In genomic region chr3:128845119-128845518, GRCh38 we compare ENCODE assay signal across 8 cellular contexts. TPM values are rescaled to one million over a fixed set of nuclear protein-coding genes. Genes with fewer than 3 reads are reported as not detected.
DNase-seq lines count a peak whose midpoint lies in the region; ATAC-seq and TF ChIP-seq lines count a peak whose summit lies in the region.

No MANE protein-coding gene starts in this region.

- H3K27me3 ChIP-seq in BLaER1 treated with 17β-estradiol and CSF1 and Interleukin-3, amounts not matched to agents 10 nM and 100 nM = no peaks in the 10 kb centered on the region
- H3K27me3 ChIP-seq in WERI-Rb-1 (ENCODE audit: insufficient read depth, low read depth, severe bottlenecking) (no peaks in the 10 kb centered on the region), gastroesophageal sphincter (no peaks in the 10 kb centered on the region)

- peak overlapping the region; percentile 77 for H3K27ac Mint-ChIP-seq in memory B cell

- H3K36me3 ChIP-seq in BLaER1 treated with 17β-estradiol and CSF1 and Interleukin-3, amounts not matched to agents 10 nM and 100 nM = no peaks in the 10 kb centered on the region
- H3K36me3 ChIP-seq in WERI-Rb-1 = no peaks in the 10 kb centered on the region
- no peaks in the 10 kb centered on the region for H3K36me3 ChIP-seq in gastroesophageal sphincter

- H3K9ac ChIP-seq in BLaER1 treated with 17β-estradiol and CSF1 and Interleukin-3, amounts not matched to agents 10 nM and 100 nM = peak overlapping the region in 8 of 11 experiments; percentile 75 to 81 (median 79); a peak in 14 of 22 replicates

- H3K4me1 ChIP-seq in BLaER1 treated with 17β-estradiol and CSF1 and Interleukin-3, amounts not matched to agents 10 nM and 100 nM = peaks cover 24 to 54% (median 45%) of the 10 kb centered on the region in 10 experiments
- peaks cover 0 to 20% (median 3%) of the 10 kb centered on the region in 3 donors for H3K4me1 ChIP-seq in gastroesophageal sphincter

- no peaks in the 10 kb centered on the region for H3K9me3 Mint-ChIP-seq in memory B cell

- H3K4me1 Mint-ChIP-seq in memory B cell = peaks cover 7% of the 10 kb centered on the region

- WGBS in gastroesophageal sphincter (ENCODE audit: low coverage in 1 of 2), 2 donors = 56 to 70% methylated on average over 1 to 2 of the region's 8 CpGs

- TF ChIP-seq EP300 in gastroesophageal sphincter (IDR thresholded peaks at IDR 0.05) = no peak

- TF ChIP-seq POLR2A in gastroesophageal sphincter (IDR thresholded peaks at IDR 0.05) = no peak

- H3K4me3 Mint-ChIP-seq in memory B cell = peak overlapping the region; percentile 78

- DNase-seq in WERI-Rb-1 (peak; percentile 58), memory B cell (ENCODE audit: low spot score in 2 of 2) (no peak), NCI-H2196 treated with DMSO at 0.1 percent for 48 hours (lab: John Stamatoyannopoulos, UW; ENCODE audit: unreplicated experiment) (no peak), NCI-H82 treated with DMSO at 0.1 percent for 48 hours (lab: John Stamatoyannopoulos, UW; ENCODE audit: unreplicated experiment) (no peak), HPDE6-E6E7 (ENCODE audit: extremely low spot score) (no peak)

- TF ChIP-seq CTCF in GM12875 (IDR thresholded peaks at IDR 0.05; ENCODE audit: borderline replicate concordance, insufficient read depth, low read depth, low read length) = peak; percentile 48; the same call in 1 of the 2 replicates
- peak; percentile 73 for TF ChIP-seq CTCF in WERI-Rb-1 (IDR thresholded peaks at IDR 0.05; ENCODE audit: low read depth, low read length)
- no peak for TF ChIP-seq CTCF in gastroesophageal sphincter (IDR thresholded peaks at IDR 0.05)

- peak overlapping the region in 6 of 10 experiments; percentile 48 to 66 (median 52); a peak in 8 of 20 replicates for H3K4me3 ChIP-seq in BLaER1 treated with 17β-estradiol and CSF1 and Interleukin-3, amounts not matched to agents 10 nM and 100 nM
- no peak overlapping the region for H3K4me3 ChIP-seq in GM12875 (ENCODE audit: low read depth, low read length)
- peak overlapping the region; percentile 49 for H3K4me3 ChIP-seq in WERI-Rb-1 (ENCODE audit: low read depth, low read length)
- peak overlapping the region in 1 of 2 donors; percentile 55 for H3K4me3 ChIP-seq in gastroesophageal sphincter

- H3K36me3 Mint-ChIP-seq in memory B cell = no peaks in the 10 kb centered on the region

- H3K9me3 ChIP-seq in BLaER1 treated with 17β-estradiol and CSF1 and Interleukin-3, amounts not matched to agents 10 nM and 100 nM (replicated peaks in 1 of 11) = no peaks in the 10 kb centered on the region
- H3K9me3 ChIP-seq in WERI-Rb-1 (ENCODE audit: severe bottlenecking) = no peaks in the 10 kb centered on the region
- H3K9me3 ChIP-seq in gastroesophageal sphincter = no peaks in the 10 kb centered on the region

- ATAC-seq in memory B cell (ENCODE audit: low read depth) (no peak), gastroesophageal sphincter (no peak)

- H3K4me2 ChIP-seq in BLaER1 treated with 17β-estradiol and CSF1 and Interleukin-3, amounts not matched to agents 10 nM and 100 nM = peak overlapping the region; percentile 80 to 97 (median 89)

- H4K20me1 ChIP-seq in BLaER1 treated with 17β-estradiol and CSF1 and Interleukin-3, amounts not matched to agents 10 nM and 100 nM = no peaks in the 10 kb centered on the region

- no peaks in the 10 kb centered on the region for H3K27me3 Mint-ChIP-seq in memory B cell

- H3K27ac ChIP-seq in BLaER1 treated with 17β-estradiol and CSF1 and Interleukin-3, amounts not matched to agents 10 nM and 100 nM = peak overlapping the region in 9 of 11 experiments; percentile 32 to 93 (median 87); a peak in 16 of 22 replicates
- H3K27ac ChIP-seq in WERI-Rb-1 = no peak overlapping the region
- H3K27ac ChIP-seq in gastroesophageal sphincter = peak overlapping the region in 2 of 4 donors; percentile 78

RNA-seq across cellular contexts. Expression of gene ACAD9, which starts 34.3 kb away (rescaled TPM):
- 10 to 100 TPM; 32.4 to 44.0 (median 38.7) TPM for total RNA-seq in gastroesophageal sphincter

Comparison
In these comparisons a context has a peak if more than half of its experiments do, and no peak if none do; other contexts are left out.
1. CTCF ChIP-seq: peak in GM12875 (single experiment) and WERI-Rb-1 (single experiment); none in gastroesophageal sphincter (0 of 4).